Comparison of ENCODE assay signal across 32 cellular contexts in genomic region chr3:99526927-99527326, GRCh38.
DNase-seq lines count a peak whose midpoint lies in the region; TF ChIP-seq lines count a peak whose summit lies in the region.
"Had no signal": no experiment of that assay in that cellular context is flagged by ENCODE, and none has a peak within 500 bp of the region (broad histone marks: within the 10 kb centered on the region; RNA-seq: fewer than 3 reads in every experiment).

No MANE protein-coding gene starts in this region.

- no peaks in the 10 kb centered on the region for H3K9me3 ChIP-seq in smooth muscle cell (replicated peaks; ENCODE audit: low read depth)
- H3K9me3 ChIP-seq: breast epithelium, heart left ventricle, mucosa of descending colon had no signal

- H3K4me1 ChIP-seq in mesendoderm (ENCODE audit: control insufficient read depth, low read depth, low read length) (no peaks in the 10 kb centered on the region), smooth muscle cell (ENCODE audit: low read depth) (peaks cover 8% of the 10 kb centered on the region)
- H3K4me1 ChIP-seq: breast epithelium, heart left ventricle had no signal

- no peaks in the 10 kb centered on the region for H3F3A ChIP-seq in smooth muscle cell (ENCODE audit: low read depth)

- H3K4me3 Mint-ChIP-seq in activated CD4-positive, alpha-beta memory T cell treated with anti-CD3 and anti-CD28 coated beads for 36 hours, result no peak overlapping the region
- H3K4me3 Mint-ChIP-seq: activated T-cell treated with anti-CD3 and anti-CD28 coated beads, Interleukin-2, amount 50 U/mL, for 4 hours; CD4-positive, CD25-positive, alpha-beta regulatory T cell; natural killer cell treated with Interleukin-12 subunit alpha and Interleukin-12 subunit beta and Interleukin-15 and Interleukin-18, amount 100 ng/mL, for 72 hours had no signal

- DNase-seq in HS-27A (ENCODE audit: low read depth) (peak; percentile 88), cardiac fibroblast (ENCODE audit: low read depth in 2 of 2) (peak; percentile 47 to 59), mesendoderm (peak; percentile 18), smooth muscle cell (lab: John Stamatoyannopoulos, UW; ENCODE audit: unreplicated experiment) (no peak), HuH-7.5 (ENCODE audit: low spot score) (no peak), HPDE6-E6E7 (ENCODE audit: extremely low spot score) (no peak)
- DNase-seq in activated CD4-positive, alpha-beta memory T cell treated with anti-CD3 and anti-CD28 coated beads for 36 hours, result no peak
- DNase-seq: activated CD4-positive, alpha-beta T cell treated with anti-CD3 and anti-CD28 coated beads, Interleukin-2, amount 50 U/mL, for 1 hour; activated CD4-positive, CD25-positive, alpha-beta regulatory T cell; activated T-cell treated with anti-CD3 and anti-CD28 coated beads, Interleukin-2, amount 50 U/mL, for 4 hours; AML-193; CD4-positive, CD25-positive, alpha-beta regulatory T cell; cortex of kidney; DMS79 treated with DMSO at 0.1 percent for 48 hours; foreskin fibroblast; GF-D8; heart left ventricle; kidney; MG63; mucosa of descending colon; NCI-H1105 treated with DMSO at 0.1 percent for 48 hours; NCI-H187 treated with DMSO at 0.1 percent for 48 hours; NCI-H524; OCI-M1; small intestine; stimulated activated CD4-positive, alpha-beta T cell treated with anti-CD3 and anti-CD28 coated beads, Interleukin-1b, Interleukin-23, amount 100 ng/mL, for 48 hours; stimulated activated naive CD8-positive, alpha-beta T cell treated with anti-CD3 and anti-CD28 coated beads, Interleukin-15, Interleukin-2, amounts not matched to agents 100 U/mL and 50 U/mL, for 24 hours; T-helper 1 cell had no signal

- intact Hi-C loops in activated CD4-positive, alpha-beta memory T cell treated with anti-CD3 and anti-CD28 coated beads for 36 hours (cut with micrococcal nuclease), result no loop called here

- H2BK5ac ChIP-seq in mesendoderm (ENCODE audit: low read length), result no peak overlapping the region

- H3K9ac ChIP-seq in mesendoderm (ENCODE audit: low read length) (no peak overlapping the region), smooth muscle cell (ENCODE audit: low read depth) (no peak overlapping the region)
- H3K9ac ChIP-seq: KMS-11 had no signal

- H3K36me3 ChIP-seq in mesendoderm (ENCODE audit: control insufficient read depth, insufficient read depth, low read length), result no peaks in the 10 kb centered on the region
- H3K36me3 ChIP-seq in smooth muscle cell (ENCODE audit: low read depth), result no peaks in the 10 kb centered on the region
- H3K36me3 ChIP-seq: breast epithelium, heart left ventricle, MG63 had no signal

- H4K5ac ChIP-seq in mesendoderm (ENCODE audit: low read length), result no peak overlapping the region

- WGBS in mesendoderm (ENCODE audit: extremely low coverage, insufficient coverage, low lambda C conversion rate), result no CpG with 5 or more reads among the region's 3 CpGs
- 59% methylated on average over 3 of the region's 3 CpGs for WGBS in smooth muscle cell (ENCODE audit: low lambda C conversion rate)

- no peak overlapping the region for H2AK5ac ChIP-seq in mesendoderm (ENCODE audit: low read length)

- no peak overlapping the region for H2BK15ac ChIP-seq in mesendoderm (replicated peaks; ENCODE audit: low read depth)

- no peak overlapping the region for H3K4ac ChIP-seq in mesendoderm (ENCODE audit: low read depth, low read length)

- H3K36me3 Mint-ChIP-seq in activated CD4-positive, alpha-beta memory T cell treated with anti-CD3 and anti-CD28 coated beads for 36 hours, result no peaks in the 10 kb centered on the region
- H3K36me3 Mint-ChIP-seq: CD4-positive, CD25-positive, alpha-beta regulatory T cell; natural killer cell treated with Interleukin-12 subunit alpha and Interleukin-12 subunit beta and Interleukin-15 and Interleukin-18, amount 100 ng/mL, for 72 hours had no signal

- H3K4me2 ChIP-seq in mesendoderm (ENCODE audit: low read length) (no peak overlapping the region), smooth muscle cell (peak overlapping the region; percentile 23)
- H3K4me2 ChIP-seq: KMS-11 had no signal

- no peaks in the 10 kb centered on the region for H3K9me3 Mint-ChIP-seq in activated CD4-positive, alpha-beta memory T cell treated with anti-CD3 and anti-CD28 coated beads for 36 hours
- H3K9me3 Mint-ChIP-seq: activated T-cell treated with anti-CD3 and anti-CD28 coated beads, Interleukin-2, amount 50 U/mL, for 4 hours had no signal

- no peak overlapping the region for H3K27ac Mint-ChIP-seq in activated CD4-positive, alpha-beta memory T cell treated with anti-CD3 and anti-CD28 coated beads for 36 hours
- H3K27ac Mint-ChIP-seq: CD4-positive, CD25-positive, alpha-beta regulatory T cell; natural killer cell treated with Interleukin-12 subunit alpha and Interleukin-12 subunit beta and Interleukin-15 and Interleukin-18, amount 100 ng/mL, for 72 hours had no signal

- H3K27me3 ChIP-seq in mesendoderm (ENCODE audit: insufficient read depth, low read length, poor library complexity) (no peaks in the 10 kb centered on the region), smooth muscle cell (ENCODE audit: low read depth) (no peaks in the 10 kb centered on the region)
- H3K27me3 ChIP-seq: breast epithelium, heart left ventricle, MG63 had no signal

- H3K4me1 Mint-ChIP-seq in activated CD4-positive, alpha-beta memory T cell treated with anti-CD3 and anti-CD28 coated beads for 36 hours (ENCODE audit: low read depth), result no peaks in the 10 kb centered on the region
- H3K4me1 Mint-ChIP-seq: CD4-positive, CD25-positive, alpha-beta regulatory T cell had no signal

- H3K4me3 ChIP-seq in cardiac fibroblast (replicated peaks in 1 of 2; ENCODE audit: low read depth in 2 of 2, low read length in 2 of 2) (no peak overlapping the region), mesendoderm (ENCODE audit: low read length) (no peak overlapping the region), smooth muscle cell (no peak overlapping the region)
- H3K4me3 ChIP-seq: breast epithelium, heart left ventricle, MG63, mucosa of descending colon had no signal

- no peak for TF ChIP-seq CTCF in cardiac fibroblast (IDR thresholded peaks at IDR 0.05; ENCODE audit: low read depth, low read length)
- no peak for TF ChIP-seq CTCF in smooth muscle cell (IDR thresholded peaks at IDR 0.05; ENCODE audit: borderline replicate concordance, insufficient read depth, poor library complexity, severe bottlenecking)

- no peaks in the 10 kb centered on the region for H4K20me1 ChIP-seq in smooth muscle cell (ENCODE audit: low read depth)

- no peak overlapping the region for H3K56ac ChIP-seq in mesendoderm (ENCODE audit: low read length)

- H3K27ac ChIP-seq in mesendoderm (ENCODE audit: low read depth, low read length), result no peak overlapping the region
- peak overlapping the region; percentile 32 for H3K27ac ChIP-seq in smooth muscle cell (ENCODE audit: low read depth)
- H3K27ac ChIP-seq: breast epithelium, heart left ventricle, KMS-11, RWPE1 had no signal

- no peak overlapping the region for H3K18ac ChIP-seq in mesendoderm (ENCODE audit: low read length)

- CTCF ChIA-PET in activated CD4-positive, alpha-beta memory T cell treated with anti-CD3 and anti-CD28 coated beads for 36 hours (lab: Charles Lee), result no interaction called here

- POLR2A ChIA-PET in activated CD4-positive, alpha-beta memory T cell treated with anti-CD3 and anti-CD28 coated beads for 36 hours (lab: Charles Lee), result no interaction called here

- H3K23ac ChIP-seq in mesendoderm (ENCODE audit: low read length), result no peak overlapping the region

- H3K79me1 ChIP-seq in mesendoderm (ENCODE audit: low read length), result no peaks in the 10 kb centered on the region

- H2BK120ac ChIP-seq in mesendoderm (ENCODE audit: low read depth, low read length), result no peak overlapping the region

- H3K79me2 ChIP-seq in mesendoderm (ENCODE audit: control insufficient read depth, insufficient read depth, low read length), result no peaks in the 10 kb centered on the region
- H3K79me2 ChIP-seq in smooth muscle cell (ENCODE audit: low read depth), result no peaks in the 10 kb centered on the region

- no peak overlapping the region for H4K8ac ChIP-seq in mesendoderm (ENCODE audit: low read depth, low read length)

- H2AFZ ChIP-seq in smooth muscle cell (ENCODE audit: low read depth), result no peak overlapping the region

- peaks cover 2% of the 10 kb centered on the region for H3K27me3 Mint-ChIP-seq in activated CD4-positive, alpha-beta memory T cell treated with anti-CD3 and anti-CD28 coated beads for 36 hours
- H3K27me3 Mint-ChIP-seq: CD4-positive, CD25-positive, alpha-beta regulatory T cell; natural killer cell treated with Interleukin-12 subunit alpha and Interleukin-12 subunit beta and Interleukin-15 and Interleukin-18, amount 100 ng/mL, for 72 hours had no signal

Comparison
In these comparisons a context has a peak if more than half of its experiments do, and no peak if none do; other contexts are left out.
1. DNase-seq: peak in HS-27A (single experiment), cardiac fibroblast (2 of 2) and mesendoderm (single experiment); none in smooth muscle cell (single experiment), HuH-7.5 (single experiment), HPDE6-E6E7 (single experiment) and activated CD4-positive, alpha-beta memory T cell treated with anti-CD3 and anti-CD28 coated beads for 36 hours (single experiment).